Comparison of ENCODE assay signal across 1 cellular context in genomic region chr6:156630613-156631302, GRCh38.
TF ChIP-seq lines count a peak whose summit lies in the region.

No MANE protein-coding gene starts in this region.

TF ChIP-seq in GM23338, 12 proteins besides CTCF, POLR2A, EP300 and RAD21 (continued from another document):
- no peak for TF ChIP-seq REST (IDR thresholded peaks at IDR 0.05; ENCODE audit: unreplicated experiment)
- TF ChIP-seq ETS1 (IDR thresholded peaks at IDR 0.05) = no peak
- TF ChIP-seq CREB1 (CRISPR knock-in tag; IDR thresholded peaks at IDR 0.05; ENCODE audit: low read depth) = no peak
- no peak for TF ChIP-seq JUNB (IDR thresholded peaks at IDR 0.05; ENCODE audit: unreplicated experiment)
- no peak for TF ChIP-seq ZNF331 (CRISPR knock-in tag; IDR thresholded peaks at IDR 0.05; ENCODE audit: low read depth)
- no peak for TF ChIP-seq ZNF462 (CRISPR knock-in tag; IDR thresholded peaks at IDR 0.05)
